10 cellular contexts compared by ENCODE assay signal in the genomic region with DNA sequence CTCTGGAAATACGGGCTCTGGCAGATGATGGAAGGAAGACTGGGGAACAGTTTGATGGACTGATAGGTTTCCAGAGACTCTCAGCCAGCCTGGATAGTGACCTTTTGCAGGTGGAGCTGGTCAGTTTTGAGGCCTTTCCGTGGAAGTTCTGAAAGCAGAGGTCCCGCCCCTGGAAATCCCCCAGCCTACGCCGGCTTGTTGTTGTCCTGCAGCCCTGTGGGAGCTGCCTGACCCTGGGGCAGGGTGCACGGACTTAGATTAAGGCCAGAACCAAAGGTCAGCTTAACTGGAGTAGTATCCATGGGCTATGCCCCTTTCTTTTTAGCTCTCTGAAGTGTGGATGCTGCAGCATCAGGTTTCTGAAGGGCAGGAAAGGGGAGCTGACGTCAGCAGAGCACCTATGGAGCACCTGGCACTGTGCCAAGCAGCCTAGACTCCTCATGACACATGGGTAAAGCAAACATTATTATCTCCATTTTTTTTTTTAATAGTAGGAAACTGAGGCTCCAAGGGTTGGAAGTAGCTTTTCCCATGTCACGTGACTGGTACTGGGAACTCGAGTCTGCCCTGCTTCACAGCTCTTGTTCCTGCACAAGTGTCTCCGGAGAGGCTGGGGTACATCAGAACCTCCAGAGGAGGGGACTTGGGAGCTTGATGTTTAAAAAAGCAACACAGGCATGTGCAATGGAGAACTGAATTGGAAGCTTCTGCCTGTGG. TPM values are rescaled to one million over a fixed set of nuclear protein-coding genes. Genes with fewer than 3 reads are reported as not detected.
DNase-seq lines count a peak whose midpoint lies in the region; ATAC-seq and TF ChIP-seq lines count a peak whose summit lies in the region.
"Had no signal": no experiment of that assay in that cellular context is flagged by ENCODE, and none has a peak within 500 bp of the region (broad histone marks: within the 10 kb centered on the region; RNA-seq: fewer than 3 reads in every experiment).

No MANE protein-coding gene starts in this region.

- WGBS in right lobe of liver (ENCODE audit: insufficient coverage, low coverage, low lambda C conversion rate, missing lambda C conversion rate): 17% methylated on average over 4 of the region's 10 CpGs
- WGBS in adrenal gland, 4 donors: 58 to 67% (median 62%) methylated on average over 8 to 10 of the region's 10 CpGs

- H3K4me3 ChIP-seq in right lobe of liver (no peak overlapping the region), adrenal gland (no peak overlapping the region)

- DNase-seq in DMS79 treated with DMSO at 0.1 percent for 48 hours (lab: John Stamatoyannopoulos, UW) (peak; percentile 83), NCI-H146 (lab: John Stamatoyannopoulos, UW) (peak; percentile 95), SHP77 (lab: John Stamatoyannopoulos, UW) (peak; percentile 77 to 85), right lobe of liver (peak; percentile 74 to 87 (median 86)), adrenal gland (no peak), AG20443 (ENCODE audit: low spot score) (no peak)
- DNase-seq in activated T-cell treated with anti-CD3 and anti-CD28 coated beads, Interleukin-2, amount 50 U/mL, for 48 hours: no peak
- DNase-seq: effector CD4-positive, alpha-beta T cell; SW 1271 had no signal

- H3K4me1 ChIP-seq in right lobe of liver (peaks cover 0 to 12% (median 2%) of the 10 kb centered on the region in 4 donors), adrenal gland (replicated peaks in 1 of 2) (peaks cover 0 to 23% of the 10 kb centered on the region in 2 donors)

- peak overlapping the region in 2 of 3 donors; percentile 34 to 53 for H3K27ac ChIP-seq in right lobe of liver
- H3K27ac ChIP-seq in adrenal gland: no peak overlapping the region

- H3K36me3 ChIP-seq in right lobe of liver (no peaks in the 10 kb centered on the region), adrenal gland (replicated peaks in 1 of 2) (no peaks in the 10 kb centered on the region)

- TF ChIP-seq POLR2A in right lobe of liver (IDR thresholded peaks at IDR 0.05) (no peak), adrenal gland (IDR thresholded peaks at IDR 0.05) (no peak)

- no peaks in the 10 kb centered on the region for H3K9me3 ChIP-seq in right lobe of liver
- H3K9me3 ChIP-seq in adrenal gland (replicated peaks in 1 of 3): no peaks in the 10 kb centered on the region

- no peak for TF ChIP-seq CTCF in right lobe of liver (IDR thresholded peaks at IDR 0.05)
- TF ChIP-seq CTCF in adrenal gland (IDR thresholded peaks at IDR 0.05): no peak

- no peaks in the 10 kb centered on the region for H3K27me3 ChIP-seq in right lobe of liver
- no peaks in the 10 kb centered on the region for H3K27me3 ChIP-seq in adrenal gland

- intact Hi-C loops in right lobe of liver (cut with DNase I) (no loop called here), adrenal gland (cut with DNase I) (no loop called here)

- peak; percentile 83 to 93 (median 88) for ATAC-seq in right lobe of liver
- ATAC-seq in HG02970 (IDR thresholded peaks at IDR 0.05; ENCODE audit: low FRiP score, unreplicated experiment): no peak

RNA-seq across cellular contexts. Expression of gene IER5, which starts 38.5 kb away (rescaled TPM):
- total RNA-seq in right lobe of liver (1 to 10 TPM; 2.0 to 6.2 (median 3.4) TPM), adrenal gland (10 to 100 TPM in 5 of 8 donors, 1 to 10 TPM in 3; 6.0 to 19.2 (median 10.9) TPM)
- 1 to 10 TPM; 2.0 to 8.1 (median 7.5) TPM for polyA plus RNA-seq in adrenal gland

Comparison
In these comparisons a context has a peak if more than half of its experiments do, and no peak if none do; other contexts are left out.
1. DNase-seq: peak in DMS79 treated with DMSO at 0.1 percent for 48 hours (single experiment), NCI-H146 (single experiment), SHP77 (2 of 2) and right lobe of liver (3 of 3); none in activated T-cell treated with anti-CD3 and anti-CD28 coated beads, Interleukin-2, amount 50 U/mL, for 48 hours (0 of 2), adrenal gland (0 of 7) and AG20443 (single experiment).
2. H3K27ac ChIP-seq: peak in right lobe of liver (2 of 3); none in adrenal gland (0 of 5).